ENCODE assay signal across 27 cellular contexts in genomic region chr13:27672025-27672424, GRCh38. TPM values are rescaled to one million over a fixed set of nuclear protein-coding genes. Genes with fewer than 3 reads are reported as not detected.
DNase-seq lines count a peak whose midpoint lies in the region; ATAC-seq and TF ChIP-seq lines count a peak whose summit lies in the region.
"Had no signal": no experiment of that assay in that cellular context is flagged by ENCODE, and none has a peak within 500 bp of the region (broad histone marks: within the 10 kb centered on the region; RNA-seq: fewer than 3 reads in every experiment).

No MANE protein-coding gene starts in this region.

- H3K27me3 ChIP-seq in upper lobe of left lung = no peaks in the 10 kb centered on the region
- H3K27me3 ChIP-seq: BE2C; BLaER1; BLaER1 treated with 17β-estradiol and CSF1 and Interleukin-3, amounts not matched to agents 10 nM and 100 nM had no signal

- no peaks in the 10 kb centered on the region for H3K4me1 ChIP-seq in HEK293 (ENCODE audit: control insufficient read depth, insufficient read depth, low read length)
- H3K4me1 ChIP-seq in upper lobe of left lung = no peaks in the 10 kb centered on the region
- H3K4me1 ChIP-seq: A549, BE2C, BLaER1, Caco-2 had no signal

- DNase-seq in upper lobe of left lung = no peak
- DNase-seq: 8988T; ACHN; AML-193; BE2C; C1 segment of cervical spinal cord; Caco-2; Calu3; CD4-positive, alpha-beta memory T cell; CD4-positive, alpha-beta T cell; CD4-positive, CD25-positive, alpha-beta regulatory T cell; CD8-positive, alpha-beta memory T cell; CD8-positive, alpha-beta T cell; COR-L47; DMS 273 treated with DMSO at 0.1 percent for 48 hours; DMS153; DMS53; DMS79; DMS79 treated with DMSO at 0.1 percent for 48 hours; DND-41; EL had no signal

- H3K9me3 ChIP-seq in HEK293 (ENCODE audit: control insufficient read depth, insufficient read depth, low read depth, low read length) (no peaks in the 10 kb centered on the region), upper lobe of left lung (no peaks in the 10 kb centered on the region)
- H3K9me3 ChIP-seq: A549, BE2C, Caco-2 had no signal

- TF ChIP-seq POLR2A in upper lobe of left lung (IDR thresholded peaks at IDR 0.05) = no peak

- H3K27ac ChIP-seq in HEK293 (ENCODE audit: extremely low read depth, low read depth, low read length) (no peak overlapping the region), upper lobe of left lung (no peak overlapping the region)
- H3K27ac ChIP-seq: 22Rv1; A549; BLaER1; BLaER1 treated with 17β-estradiol and CSF1 and Interleukin-3, amounts not matched to agents 10 nM and 100 nM; C4-2B had no signal

- CTCF ChIA-PET in HEK293 (lab: Yijun Ruan, JAX) = no interaction called here

- H3K36me3 ChIP-seq in HEK293 (ENCODE audit: control insufficient read depth in 2 of 2, insufficient read depth in 1 of 2, low read length in 2 of 2) = peaks cover 0 to under 1% of the 10 kb centered on the region in 2 experiments; a peak in 1 of 3 replicates
- H3K36me3 ChIP-seq in upper lobe of left lung = peaks cover 0 to 6% (median 0%) of the 10 kb centered on the region in 4 donors
- H3K36me3 ChIP-seq: BE2C had no signal

- POLR2A ChIA-PET in HEK293 (lab: Yijun Ruan, JAX) = no interaction called here

- TF ChIP-seq CTCF in HEK293 (tag by site-specific recombination; IDR thresholded peaks at IDR 0.05) (no peak), upper lobe of left lung (IDR thresholded peaks at IDR 0.05) (no peak)

- TF ChIP-seq EP300 in upper lobe of left lung (IDR thresholded peaks at IDR 0.05) = no peak

- no peak for ATAC-seq in upper lobe of left lung (ENCODE audit: low FRiP score in 2 of 2)
- ATAC-seq: A549; CD8-positive, alpha-beta T cell had no signal

- WGBS in upper lobe of left lung, 2 donors = 79 to 100% methylated on average over 1 of the region's 1 CpG

- H3K4me3 ChIP-seq in HEK293 (ENCODE audit: low read depth, low read length) (no peak overlapping the region), upper lobe of left lung (no peak overlapping the region)
- H3K4me3 ChIP-seq: A549; BLaER1; BLaER1 treated with 17β-estradiol and CSF1 and Interleukin-3, amounts not matched to agents 10 nM and 100 nM had no signal

TF ChIP-seq in HEK293, 187 proteins besides CTCF, POLR2A, EP300 and RAD21:
- TF ChIP-seq ZNF548 (tag by site-specific recombination; IDR thresholded peaks at IDR 0.05) (peak; percentile 90), ZNF394 (tag by site-specific recombination; IDR thresholded peaks at IDR 0.05; ENCODE audit: borderline replicate concordance) (no peak)

RNA-seq across cellular contexts. Expression of gene POLR1D, which starts 50.3 kb away (rescaled TPM):
- 100 to 1,000 TPM in 5 of 6 donors, 10 to 100 TPM in 1; 99.6 to 186 (median 122) TPM for total RNA-seq in upper lobe of left lung

RNA-seq across cellular contexts. Expression of gene LNX2, which starts 51.7 kb away (rescaled TPM):
- total RNA-seq in upper lobe of left lung = 10 to 100 TPM; 20.4 to 75.3 (median 33.2) TPM
